Comparison of ENCODE assay signal across 1 cellular context in genomic region chr9:21970800-21971620, GRCh38.
TF ChIP-seq lines count a peak whose summit lies in the region.

No MANE protein-coding gene starts in this region.

TF ChIP-seq in endothelial cell of umbilical vein, 7 proteins besides CTCF, POLR2A, EP300 and RAD21:
- TF ChIP-seq POLR2AphosphoS5 (IDR thresholded peaks at IDR 0.05; ENCODE audit: insufficient read depth, low read depth, low read length): no peak
- TF ChIP-seq EZH2 (IDR thresholded peaks at IDR 0.05; ENCODE audit: borderline replicate concordance, low read depth, low read length, severe bottlenecking): peak; percentile 99
- no peak for TF ChIP-seq MYC (IDR thresholded peaks at IDR 0.05; ENCODE audit: low read depth, low read length)
- TF ChIP-seq GATA2 (IDR thresholded peaks at IDR 0.05; ENCODE audit: insufficient read depth, insufficient read length, low read depth, low read length): no peak
- no peak for TF ChIP-seq FOS (IDR thresholded peaks at IDR 0.05; ENCODE audit: borderline replicate concordance, insufficient read depth, low read length)
- TF ChIP-seq MAX (IDR thresholded peaks at IDR 0.05; ENCODE audit: insufficient read depth, insufficient read length): no peak
